Comparison of ENCODE assay signal across 8 cellular contexts in genomic region chr6:123415844-123416468, GRCh38.
A peak's percentile ranks its signal among the peaks of the same experiment; 100 is the strongest.
DNase-seq lines count a peak whose midpoint lies in the region; ATAC-seq, FAIRE-seq and TF ChIP-seq lines count a peak whose summit lies in the region.

No MANE protein-coding gene starts in this region.

- WGBS in sigmoid colon, 2 donors: 11 to 15% methylated on average over 6 of the region's 6 CpGs

- H3K36me3 ChIP-seq in left ventricle myocardium inferior (no peaks in the 10 kb centered on the region), sigmoid colon (no peaks in the 10 kb centered on the region)

- no peaks in the 10 kb centered on the region for H3K9me3 ChIP-seq in left ventricle myocardium inferior (replicated peaks)
- no peaks in the 10 kb centered on the region for H3K9me3 ChIP-seq in sigmoid colon

- H3K27ac ChIP-seq in left ventricle myocardium inferior (replicated peaks): peak overlapping the region; percentile 36
- H3K27ac ChIP-seq in sigmoid colon: no peak overlapping the region

- FAIRE-seq in G401.6 (lab: Jason Lieb, UNC): peak; percentile 37

- H3K4me3 ChIP-seq in left ventricle myocardium inferior (no peak overlapping the region), sigmoid colon (no peak overlapping the region)

- ATAC-seq in GM21381 (IDR thresholded peaks at IDR 0.05; ENCODE audit: unreplicated experiment): peak; percentile 84
- peak; percentile 82 for ATAC-seq in HG03558 (IDR thresholded peaks at IDR 0.05; ENCODE audit: extremely low read depth, unreplicated experiment)

- TF ChIP-seq EP300 in sigmoid colon (IDR thresholded peaks at IDR 0.05): no peak

- peaks cover 27% of the 10 kb centered on the region for H3K4me1 ChIP-seq in left ventricle myocardium inferior
- no peaks in the 10 kb centered on the region for H3K4me1 ChIP-seq in sigmoid colon

- H3K27me3 ChIP-seq in left ventricle myocardium inferior (ENCODE audit: low read depth) (no peaks in the 10 kb centered on the region), sigmoid colon (no peaks in the 10 kb centered on the region)

- intact Hi-C loops in left ventricle myocardium inferior (cut with micrococcal nuclease) (loop anchor here (5.0 kb wide), 1 partner anchor 296 kb away; no protein-coding TSS in a partner anchor), sigmoid colon (cut with DNase I) (loop anchor here (5.0 kb wide), 1 partner anchor 296 kb away; no protein-coding TSS in a partner anchor)

- peak; percentile 76 for TF ChIP-seq CTCF in left ventricle myocardium inferior (IDR thresholded peaks at IDR 0.05; ENCODE audit: borderline replicate concordance)
- TF ChIP-seq CTCF in sigmoid colon (IDR thresholded peaks at IDR 0.05): peak in 3 of 4 experiments; percentile 34 to 72 (median 48)

- TF ChIP-seq POLR2A in sigmoid colon (IDR thresholded peaks at IDR 0.05): no peak

- peak; percentile 41 for DNase-seq in NCI-H526 treated with DMSO at 0.1 percent for 48 hours (lab: John Stamatoyannopoulos, UW)
- peak; percentile 19 for DNase-seq in activated naive CD4-positive, alpha-beta T cell treated with anti-CD3 and anti-CD28 coated beads, Interleukin-2, amount 50 U/mL, for 16 hours
- no peak for DNase-seq in left ventricle myocardium inferior
- no peak for DNase-seq in sigmoid colon
- no peak for DNase-seq in epidermal melanocyte (ENCODE audit: insufficient read length, low spot score)

Comparison
In these comparisons a context has a peak if more than half of its experiments do, and no peak if none do; other contexts are left out.
1. DNase-seq: peak in NCI-H526 treated with DMSO at 0.1 percent for 48 hours (single experiment) and activated naive CD4-positive, alpha-beta T cell treated with anti-CD3 and anti-CD28 coated beads, Interleukin-2, amount 50 U/mL, for 16 hours (single experiment); none in left ventricle myocardium inferior (single experiment), sigmoid colon (single experiment) and epidermal melanocyte (single experiment).